13 cellular contexts compared by ENCODE assay signal in the genomic region with DNA sequence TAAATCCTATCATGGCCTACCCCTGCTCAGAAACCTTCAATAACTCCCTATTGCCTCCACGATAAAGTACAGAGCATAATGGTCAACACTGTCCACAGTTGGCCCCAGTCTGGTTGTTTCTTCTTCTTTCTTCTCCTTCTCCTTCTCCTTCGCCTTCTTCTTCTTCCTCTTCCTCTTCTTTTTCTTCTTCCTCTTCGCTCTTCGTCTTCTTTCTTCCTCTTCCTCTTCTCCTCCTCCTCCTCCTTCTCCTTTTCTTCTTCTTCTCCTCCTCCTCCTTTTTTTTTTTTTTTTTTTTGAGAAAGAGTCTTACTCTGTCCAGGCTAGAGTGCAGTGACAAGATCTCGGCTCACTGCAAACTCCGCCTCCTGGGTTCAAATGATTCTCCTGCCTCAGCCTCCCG. TPM values are rescaled to one million over a fixed set of nuclear protein-coding genes. Genes with fewer than 3 reads are reported as not detected.
A peak's percentile ranks its signal among the peaks of the same experiment; 100 is the strongest.
DNase-seq lines count a peak whose midpoint lies in the region; ATAC-seq, FAIRE-seq and TF ChIP-seq lines count a peak whose summit lies in the region.
"Had no signal": no experiment of that assay in that cellular context is flagged by ENCODE, and none has a peak within 500 bp of the region (broad histone marks: within the 10 kb centered on the region; RNA-seq: fewer than 3 reads in every experiment).

No MANE protein-coding gene starts in this region.

- H3K9me1 ChIP-seq in K562 (ENCODE audit: control insufficient read depth, insufficient read depth, low read length): no peaks in the 10 kb centered on the region

- H4K20me1 ChIP-seq in K562 (replicated peaks; ENCODE audit: control insufficient read depth, insufficient read depth, low read length): no peaks in the 10 kb centered on the region

- TF ChIP-seq RAD21 in K562 (CRISPR knock-in tag; conservative IDR thresholded peaks at IDR 0.05 in 1 of 2, IDR thresholded peaks at IDR 0.05 in 1 of 2): no peak

- 7% methylated on average over 6 of the region's 7 CpGs for WGBS in K562 (ENCODE audit: insufficient coverage, low coverage, missing lambda C conversion rate)
- WGBS in psoas muscle, 3 donors: 77 to 82% (median 81%) methylated on average over 7 of the region's 7 CpGs

- ATAC-seq in K562: no peak
- ATAC-seq in psoas muscle: no peak

- H3K9me3 ChIP-seq in HEK293 (ENCODE audit: control insufficient read depth, insufficient read depth, low read depth, low read length): no peaks in the 10 kb centered on the region
- H3K9me3 ChIP-seq in K562 (replicated peaks; ENCODE audit: control insufficient read depth, insufficient read depth, low read depth, low read length): no peaks in the 10 kb centered on the region
- H3K9me3 ChIP-seq in psoas muscle: no peaks in the 10 kb centered on the region

- no peak overlapping the region for H2AFZ ChIP-seq in K562 (ENCODE audit: low read depth, low read length)
- H2AFZ ChIP-seq: GM23248 had no signal

- DNase-seq in MV-4-11 (lab: John Stamatoyannopoulos, UW) (peak; percentile 5), K562 (ENCODE audit: extremely low read depth in 1 of 4, low spot score in 3 of 4) (no peak), psoas muscle (no peak), LoVo (ENCODE audit: low spot score) (no peak)
- DNase-seq in stimulated activated naive CD4-positive, alpha-beta T cell treated with Interleukin-2 at 50 U/mL for 16 hours (lab: John Stamatoyannopoulos, UW): no peak
- DNase-seq: DMS79 treated with DMSO at 0.1 percent for 48 hours, GF-D8, HCEC 1CT had no signal

- H3K4me1 ChIP-seq in HEK293 (ENCODE audit: control insufficient read depth, insufficient read depth, low read length) (no peaks in the 10 kb centered on the region), K562 (replicated peaks in 1 of 2; ENCODE audit: control insufficient read depth in 2 of 2, insufficient read depth in 2 of 2, low read length in 2 of 2) (peaks cover 0 to 9% of the 10 kb centered on the region in 2 experiments; a peak in 2 of 5 replicates), psoas muscle (no peaks in the 10 kb centered on the region)

- POLR2A ChIA-PET in HEK293 (lab: Yijun Ruan, JAX): interaction anchor here (1.5 kb wide), 1 partner anchor 22 kb away, joined by 5 read pairs; no protein-coding TSS in a partner anchor
- POLR2A ChIA-PET in K562 (lab: Yijun Ruan, JAX): interaction anchor here (0.5 to 0.6 kb wide), 2 partner anchors 343 to 1130 kb away, joined by 3 read pairs; no protein-coding TSS in a partner anchor

- H3K4me3 ChIP-seq in HEK293 (ENCODE audit: low read depth, low read length) (no peak overlapping the region), K562 (no peak overlapping the region), psoas muscle (no peak overlapping the region)
- H3K4me3 ChIP-seq: GM23248 had no signal

- H3K9ac ChIP-seq in K562 (ENCODE audit: insufficient read depth in 1 of 2, low read depth in 2 of 2, low read length in 2 of 2): no peak overlapping the region
- H3K9ac ChIP-seq: GM23248 had no signal

- H3K27me3 ChIP-seq in K562 (ENCODE audit: control insufficient read depth in 2 of 2, insufficient read depth in 2 of 2, low read length in 2 of 2) (peaks cover 0 to 4% of the 10 kb centered on the region in 2 experiments; a peak in 1 of 5 replicates), psoas muscle (ENCODE audit: insufficient read depth in 3 of 3, low read length in 2 of 3) (no peaks in the 10 kb centered on the region)

- no peak overlapping the region for H3K27ac ChIP-seq in HEK293 (ENCODE audit: extremely low read depth, low read depth, low read length)
- no peak overlapping the region for H3K27ac ChIP-seq in K562 (ENCODE audit: extremely low read depth, low read depth, low read length)
- H3K27ac ChIP-seq in psoas muscle: no peak overlapping the region
- H3K27ac ChIP-seq: GM23248 had no signal

- intact Hi-C loops in K562 (cut with micrococcal nuclease): loop anchor here (5.0 to 10.0 kb wide), 3 partner anchors 132 to 590 kb away; no protein-coding TSS in a partner anchor
- intact Hi-C loops in psoas muscle (cut with DNase I): loop anchor here in 1 of 2 donors (5.0 kb wide), 1 partner anchor 592 kb away; no protein-coding TSS in a partner anchor

- no peak for TF ChIP-seq EP300 in K562 (IDR thresholded peaks at IDR 0.05; ENCODE audit: low read length)

- H3K36me3 ChIP-seq in HEK293 (ENCODE audit: control insufficient read depth in 2 of 2, insufficient read depth in 1 of 2, low read length in 2 of 2) (no peaks in the 10 kb centered on the region), K562 (ENCODE audit: control insufficient read depth, insufficient read depth, low read length) (no peaks in the 10 kb centered on the region), psoas muscle (ENCODE audit: insufficient read depth in 1 of 2, low read depth in 1 of 2) (no peaks in the 10 kb centered on the region)

- TF ChIP-seq POLR2A in K562 (conservative IDR thresholded peaks at IDR 0.05): no peak

- no peaks in the 10 kb centered on the region for H3K79me2 ChIP-seq in K562 (ENCODE audit: control insufficient read depth, insufficient read depth, low read length)

- FAIRE-seq in K562 (lab: Jason Lieb, UNC): no peak
- FAIRE-seq: GM12891, GM19239, H1 had no signal

- CTCF ChIA-PET in HEK293 (lab: Yijun Ruan, JAX) (interaction anchor here (0.5 to 8.6 kb wide), 36 partner anchors 9 to 1825 kb away, joined by 3 to 84 read pairs (median 4); a partner anchor contains a TSS), K562 (lab: Yijun Ruan, JAX; ENCODE audit: low intra/inter-chr PET ratio) (interaction anchor here (1.3 to 1.8 kb wide), 3 partner anchors 17 to 747 kb away, joined by 5 to 10 read pairs (median 8); no protein-coding TSS in a partner anchor)

- in situ Hi-C loops in K562 (cut with MboI): loop anchor here (10.0 kb wide), 1 partner anchor 750 kb away; a partner anchor contains a TSS

- no peak for TF ChIP-seq CTCF in HEK293 (tag by site-specific recombination; IDR thresholded peaks at IDR 0.05)
- no peak for TF ChIP-seq CTCF in K562 (IDR thresholded peaks at IDR 0.05 in 2 of 3, conservative IDR thresholded peaks at IDR 0.05 in 1 of 3; ENCODE audit: insufficient read depth in 2 of 3, low read depth in 1 of 3, low read length in 3 of 3)
- TF ChIP-seq CTCF in psoas muscle (IDR thresholded peaks at IDR 0.05): no peak

- H3K4me2 ChIP-seq in K562 (ENCODE audit: insufficient read depth, low read length): no peak overlapping the region

- no TSS peak for BruUV-seq in K562 (replicated peaks; lab: Mats Ljungman, UMichigan)

TF ChIP-seq in HEK293, 187 proteins besides CTCF, POLR2A, EP300 and RAD21 (continues in another document):
- TF ChIP-seq ZNF366 (tag by site-specific recombination; conservative IDR thresholded peaks at IDR 0.05) (0 out of 2 replicates have a peak, but pooled peaks have one; percentile 30), ZFP69B (tag by site-specific recombination; IDR thresholded peaks at IDR 0.05) (no peak), ZNF23 (tag by site-specific recombination; IDR thresholded peaks at IDR 0.05; ENCODE audit: borderline replicate concordance) (no peak)

TF ChIP-seq in K562, 482 proteins besides CTCF, POLR2A, EP300 and RAD21 (continues in another document):
- no peak for TF ChIP-seq HMG20B (CRISPR knock-in tag; IDR thresholded peaks at IDR 0.05)
- TF ChIP-seq ZNF431 (CRISPR knock-in tag; IDR thresholded peaks at IDR 0.05): no peak

RNA-seq across cellular contexts. Expression of a gene that starts 23.8 kb away (rescaled TPM):
- 7.6 and 26.8 TPM in 2 replicates for total RNA-seq in K562 (2011; cell fraction: chromatin; rRNA removed; ENCODE audit: low replicate concordance)
- 26.1 and 30.4 TPM in 2 replicates for total RNA-seq in K562 (2011; cell fraction: nucleolus; rRNA removed)
- 18.8 and 22.1 TPM in 2 replicates for total RNA-seq in K562 (2011; cell fraction: nucleoplasm; rRNA removed)
- total RNA-seq in K562 (2014; rRNA removed): 26.1 and 30.5 TPM in 2 replicates
- 9.8 and 12.8 TPM in 2 replicates for total RNA-seq in K562 (2014; rRNA removed; fragmentation: Illumina TruSeq; extraction: Trizol)
- 21.5 and 22.7 TPM in 2 replicates for total RNA-seq in K562 (2015; rRNA removed; fragmentation: Illumina TruSeq; extraction: Trizol)
- 28.1 and 28.4 TPM in 2 replicates for total RNA-seq in K562 (2021)
- polyA plus RNA-seq in K562 (2011; rRNA removed): 10.7 and 14.1 TPM in 2 replicates
- polyA plus RNA-seq in K562 (2011; cell fraction: cytosol; rRNA removed): 11.7 and 37.1 TPM in 2 replicates
- 10.4 and 25.5 TPM in 2 replicates for polyA plus RNA-seq in K562 (2011; cell fraction: nucleus; rRNA removed)
- 9.7 and 20.2 TPM in 2 replicates for polyA plus RNA-seq in K562 (2012)
- 22.2 and 27.0 TPM in 2 replicates for polyA plus RNA-seq in K562 (2014; fragmentation: Illumina TruSeq; extraction: Trizol)
- polyA plus RNA-seq in K562 (2014; fragmentation: Nextera tagmentation; extraction: Ambion mirVana): 1 to 10 TPM in 1 of 2 experiments, under 1 TPM in 1; 0.61 to 1.4 TPM
- polyA plus RNA-seq in K562 (2014; rRNA removed): 27.1 and 27.2 TPM in 2 replicates
- polyA minus RNA-seq in K562 (2011; rRNA and poly(A)+ RNA removed): 3.2 and 6.3 TPM in 2 replicates
- 13.0 and 14.2 TPM in 2 replicates for polyA minus RNA-seq in K562 (2011; cell fraction: cytosol; rRNA and poly(A)+ RNA removed)
- 10.3 and 12.9 TPM in 2 replicates for polyA minus RNA-seq in K562 (2011; cell fraction: nucleus; rRNA and poly(A)+ RNA removed)
- total RNA-seq in psoas muscle: 10 to 100 TPM in 1 of 4 donors, 1 to 10 TPM in 3; 8.7 to 12.1 (median 8.9) TPM
- 10 to 100 TPM; 11.1 to 30.6 (median 18.3) TPM for polyA plus RNA-seq in psoas muscle

RNA-seq across cellular contexts. Expression of a gene that starts 33.5 kb away (rescaled TPM):
- total RNA-seq in K562 (2011; cell fraction: chromatin; rRNA removed; ENCODE audit: low replicate concordance): 92.9 and 198 TPM in 2 replicates
- total RNA-seq in K562 (2011; cell fraction: nucleolus; rRNA removed): 118 and 119 TPM in 2 replicates
- total RNA-seq in K562 (2011; cell fraction: nucleoplasm; rRNA removed): 123 and 139 TPM in 2 replicates
- total RNA-seq in K562 (2014; rRNA removed) (59.8 and 75.7 TPM in 2 replicates), K562 (2014; rRNA removed; fragmentation: Illumina TruSeq; extraction: Trizol) (38.3 and 49.7 TPM in 2 replicates), K562 (2015; rRNA removed; fragmentation: Illumina TruSeq; extraction: Trizol) (43.9 and 45.1 TPM in 2 replicates), K562 (2021) (66.2 and 68.2 TPM in 2 replicates), psoas muscle (10 to 100 TPM in 3 of 4 donors, 1 to 10 TPM in 1; 9.4 to 16.0 (median 13.4) TPM)
- polyA plus RNA-seq in K562 (2011; rRNA removed) (62.7 and 85.1 TPM in 2 replicates), K562 (2014; fragmentation: Illumina TruSeq; extraction: Trizol) (99.3 and 123 TPM in 2 replicates), K562 (2014; fragmentation: Nextera tagmentation; extraction: Ambion mirVana) (10 to 100 TPM; 15.2 to 23.0 TPM), K562 (2014; rRNA removed) (87.3 and 100 TPM in 2 replicates), psoas muscle (10 to 100 TPM; 12.0 to 20.5 (median 14.5) TPM)
- 78.5 and 144 TPM in 2 replicates for polyA plus RNA-seq in K562 (2011; cell fraction: cytosol; rRNA removed)
- 97.1 and 183 TPM in 2 replicates for polyA plus RNA-seq in K562 (2011; cell fraction: nucleus; rRNA removed)
- polyA plus RNA-seq in K562 (2012): 64.9 and 69.7 TPM in 2 replicates
- polyA minus RNA-seq in K562 (2011; rRNA and poly(A)+ RNA removed): 30.9 and 70.0 TPM in 2 replicates
- 31.7 and 48.1 TPM in 2 replicates for polyA minus RNA-seq in K562 (2011; cell fraction: cytosol; rRNA and poly(A)+ RNA removed)
- 20.8 and 30.8 TPM in 2 replicates for polyA minus RNA-seq in K562 (2011; cell fraction: nucleus; rRNA and poly(A)+ RNA removed)
